ENCODE assay signal across 1 cellular context in genomic region chr7:44471850-44472249, GRCh38.
TF ChIP-seq lines count a peak whose summit lies in the region.

No MANE protein-coding gene starts in this region.

TF ChIP-seq in GM12878, 131 proteins besides CTCF, POLR2A, EP300 and RAD21:
- TF ChIP-seq BCLAF1 (IDR thresholded peaks at IDR 0.05) (no peak), PKNOX1 (IDR thresholded peaks at IDR 0.05) (peak; percentile 58)
